24 cellular contexts compared by ENCODE assay signal in the genomic region with DNA sequence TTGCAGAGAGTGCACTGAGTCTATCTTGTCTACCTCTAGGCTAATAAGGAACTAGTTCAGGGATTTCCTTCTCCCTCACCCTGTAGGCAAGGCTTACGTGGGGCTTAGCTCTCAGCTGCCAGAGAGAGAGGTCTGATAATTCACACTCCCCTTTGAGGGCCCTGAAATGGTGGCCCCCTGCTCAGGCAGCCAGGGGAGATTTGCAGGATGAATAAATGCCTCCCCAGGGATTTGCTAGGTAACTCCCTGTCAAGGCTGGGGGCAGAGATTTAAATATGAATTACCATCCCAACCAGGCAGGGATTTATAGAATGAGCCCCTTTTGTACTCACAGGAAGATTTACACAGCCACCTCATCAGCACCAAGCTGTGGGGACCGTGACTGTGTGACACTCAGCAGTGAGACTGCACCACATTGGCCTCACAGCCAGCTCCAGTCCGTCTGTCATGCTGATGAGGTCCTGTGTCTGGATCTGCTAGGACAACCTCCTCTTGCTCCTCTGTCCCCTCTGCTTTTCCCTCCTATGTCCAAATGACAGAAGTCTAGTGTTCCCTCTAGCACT.
"Had no signal": no experiment of that assay in that cellular context is flagged by ENCODE, and none has a peak within 500 bp of the region (broad histone marks: within the 10 kb centered on the region; RNA-seq: fewer than 3 reads in every experiment).

No MANE protein-coding gene starts in this region.

- H3K27ac Mint-ChIP-seq: activated CD4-positive, alpha-beta T cell treated with anti-CD3 and anti-CD28 coated beads, Interleukin-2, amount 10 ng/mL, durations not matched to agents 7 days and 5 days; activated CD8-positive, alpha-beta memory T cell treated with anti-CD3 and anti-CD28 coated beads, Interleukin-2, amount 10 ng/mL, durations not matched to agents 7 days and 5 days; activated CD8-positive, alpha-beta T cell treated with anti-CD3 and anti-CD28 coated beads for 36 hours; activated naive CD4-positive, alpha-beta T cell treated with anti-CD3 and anti-CD28 coated beads, Interleukin-2, amount 50 U/mL, for 24 hours; activated T-helper 1 cell treated with anti-CD3 and anti-CD28 coated beads, Interleukin-12 subunit alpha, Interleukin-12 subunit beta, Interleukin-2, Interleukin-4 antibody, amounts not matched to agents 30 ng/mL and 10 ng/mL and 1 ng/mL, durations not matched to agents 14 hours and 24 hours and 36 hours; memory B cell; nephron; stimulated activated memory B cell treated with anti-CD40 and anti-IgM and Interleukin-4, amounts not matched to agents 10 μg/mL and 1 μg/mL and 100 μg/mL, for 72 hours had no signal

- H3K4me3 ChIP-seq: body of pancreas, esophagus muscularis mucosa, gastrocnemius medialis, right lobe of liver, stomach, suprapubic skin, tibial nerve had no signal

- ATAC-seq: activated CD8-positive, alpha-beta memory T cell treated with anti-CD3 and anti-CD28 coated beads, Interleukin-2, amount 10 ng/mL, durations not matched to agents 7 days and 5 days; activated CD8-positive, alpha-beta T cell treated with anti-CD3 and anti-CD28 coated beads for 36 hours; body of pancreas; gastrocnemius medialis; left colon; right lobe of liver; stimulated activated memory B cell treated with anti-CD40 and anti-IgM and Interleukin-4, amounts not matched to agents 10 μg/mL and 1 μg/mL and 100 μg/mL, for 72 hours had no signal

- H3K4me1 Mint-ChIP-seq: activated CD4-positive, alpha-beta T cell treated with anti-CD3 and anti-CD28 coated beads, Interleukin-2, amount 10 ng/mL, durations not matched to agents 7 days and 5 days; activated CD8-positive, alpha-beta memory T cell treated with anti-CD3 and anti-CD28 coated beads, Interleukin-2, amount 10 ng/mL, durations not matched to agents 7 days and 5 days; activated naive CD4-positive, alpha-beta T cell treated with anti-CD3 and anti-CD28 coated beads, Interleukin-2, amount 50 U/mL, for 24 hours; memory B cell; stimulated activated memory B cell treated with anti-CD40 and anti-IgM and Interleukin-4, amounts not matched to agents 10 μg/mL and 1 μg/mL and 100 μg/mL, for 72 hours had no signal

- DNase-seq: activated CD4-positive, alpha-beta T cell treated with anti-CD3 and anti-CD28 coated beads, Interleukin-2, amount 10 ng/mL, durations not matched to agents 7 days and 5 days; activated CD4-positive, CD25-positive, alpha-beta regulatory T cell treated with anti-CD3 and anti-CD28 coated beads, Interleukin-2, amount 50 U/mL, for 72 hours; activated CD8-positive, alpha-beta memory T cell treated with anti-CD3 and anti-CD28 coated beads, Interleukin-2, amount 10 ng/mL, durations not matched to agents 7 days and 5 days; activated CD8-positive, alpha-beta T cell treated with anti-CD3 and anti-CD28 coated beads for 36 hours; activated gamma-delta T cell treated with Interleukin-2 at 50 U/mL for 16 hours; anterior cingulate cortex; body of pancreas; dermis blood vessel endothelial cell; effector memory CD4-positive, alpha-beta T cell; gastrocnemius medialis; head of caudate nucleus; left colon; occipital lobe; right lobe of liver; small intestine; stomach had no signal

- H3K4me3 Mint-ChIP-seq: activated CD4-positive, alpha-beta T cell treated with anti-CD3 and anti-CD28 coated beads, Interleukin-2, amount 10 ng/mL, durations not matched to agents 7 days and 5 days; activated CD8-positive, alpha-beta memory T cell treated with anti-CD3 and anti-CD28 coated beads, Interleukin-2, amount 10 ng/mL, durations not matched to agents 7 days and 5 days; activated CD8-positive, alpha-beta T cell treated with anti-CD3 and anti-CD28 coated beads for 36 hours; activated naive CD4-positive, alpha-beta T cell treated with anti-CD3 and anti-CD28 coated beads, Interleukin-2, amount 50 U/mL, for 24 hours; activated T-helper 1 cell treated with anti-CD3 and anti-CD28 coated beads, Interleukin-12 subunit alpha, Interleukin-12 subunit beta, Interleukin-2, Interleukin-4 antibody, amounts not matched to agents 30 ng/mL and 10 ng/mL and 1 ng/mL, durations not matched to agents 14 hours and 24 hours and 36 hours; memory B cell; nephron; stimulated activated memory B cell treated with anti-CD40 and anti-IgM and Interleukin-4, amounts not matched to agents 10 μg/mL and 1 μg/mL and 100 μg/mL, for 72 hours had no signal

- H3K9me3 Mint-ChIP-seq: activated CD4-positive, alpha-beta T cell treated with anti-CD3 and anti-CD28 coated beads, Interleukin-2, amount 10 ng/mL, durations not matched to agents 7 days and 5 days; activated naive CD4-positive, alpha-beta T cell treated with anti-CD3 and anti-CD28 coated beads, Interleukin-2, amount 50 U/mL, for 24 hours; activated T-helper 1 cell treated with anti-CD3 and anti-CD28 coated beads, Interleukin-12 subunit alpha, Interleukin-12 subunit beta, Interleukin-2, Interleukin-4 antibody, amounts not matched to agents 30 ng/mL and 10 ng/mL and 1 ng/mL, durations not matched to agents 14 hours and 24 hours and 36 hours; stimulated activated memory B cell treated with anti-CD40 and anti-IgM and Interleukin-4, amounts not matched to agents 10 μg/mL and 1 μg/mL and 100 μg/mL, for 72 hours had no signal

- H3K27me3 Mint-ChIP-seq: activated CD4-positive, alpha-beta T cell treated with anti-CD3 and anti-CD28 coated beads, Interleukin-2, amount 10 ng/mL, durations not matched to agents 7 days and 5 days; activated CD8-positive, alpha-beta T cell treated with anti-CD3 and anti-CD28 coated beads for 36 hours had no signal

- H3K27ac ChIP-seq: body of pancreas, esophagus muscularis mucosa, gastrocnemius medialis, right lobe of liver, stomach, suprapubic skin, tibial nerve had no signal

- H3K36me3 Mint-ChIP-seq: activated CD8-positive, alpha-beta memory T cell treated with anti-CD3 and anti-CD28 coated beads, Interleukin-2, amount 10 ng/mL, durations not matched to agents 7 days and 5 days; activated naive CD4-positive, alpha-beta T cell treated with anti-CD3 and anti-CD28 coated beads, Interleukin-2, amount 50 U/mL, for 24 hours; memory B cell; stimulated activated memory B cell treated with anti-CD40 and anti-IgM and Interleukin-4, amounts not matched to agents 10 μg/mL and 1 μg/mL and 100 μg/mL, for 72 hours had no signal
